34 cellular contexts compared by ENCODE assay signal in genomic region chr2:82524826-82525225, GRCh38.
"Had no signal": no experiment of that assay in that cellular context is flagged by ENCODE, and none has a peak within 500 bp of the region (broad histone marks: within the 10 kb centered on the region; RNA-seq: fewer than 3 reads in every experiment).

No MANE protein-coding gene starts in this region.

- DNase-seq: Karpas-422, Kasumi-1, MG63, MM.1S, MV-4-11, NCI-H1048, NCI-H1092, NCI-H1092 treated with DMSO at 0.1 percent for 48 hours, NCI-H1105, NCI-H1105 treated with DMSO at 0.1 percent for 48 hours, NCI-H1417, NCI-H1417 treated with DMSO at 0.1 percent for 48 hours, NCI-H1436, NCI-H1436 treated with DMSO at 0.1 percent for 48 hours, NCI-H146, NCI-H1694, NCI-H1694 treated with DMSO at 0.1 percent for 48 hours, NCI-H187, NCI-H187 treated with DMSO at 0.1 percent for 48 hours, NCI-H1930, NCI-H2029, NCI-H2029 treated with DMSO at 0.1 percent for 48 hours, NCI-H2081, NCI-H2081 treated with DMSO at 0.1 percent for 48 hours, NCI-H2107, NCI-H2171, NCI-H2171 treated with DMSO at 0.1 percent for 48 hours, NCI-H2227 treated with DMSO at 0.1 percent for 48 hours, NCI-H226, NCI-H345, NCI-H446, NCI-H446 treated with DMSO at 0.1 percent for 48 hours, NCI-H510A, NCI-H510A treated with DMSO at 0.1 percent for 48 hours had no signal

- H3K36me3 ChIP-seq: MG63 had no signal

- H3K27me3 ChIP-seq: MG63 had no signal

- H3K9me3 ChIP-seq: MG63 had no signal

- H3K4me3 ChIP-seq: MG63 had no signal
